1 cellular context compared by ENCODE assay signal in genomic region chr1:206635080-206635982, GRCh38.
TF ChIP-seq lines count a peak whose summit lies in the region.

TSS of gene DYRK3 (plus strand) at chr1:206635536. CDS start at chr1:206635704, 168 bp downstream.

TF ChIP-seq in K562, 482 proteins besides CTCF, POLR2A, EP300 and RAD21 (continued from another document and continues in another):
- peak; percentile 99 for TF ChIP-seq ARID4B (CRISPR knock-in tag; IDR thresholded peaks at IDR 0.05)
- TF ChIP-seq ZNF184 (CRISPR knock-in tag; IDR thresholded peaks at IDR 0.05) = no peak
- TF ChIP-seq, protein P1, sequence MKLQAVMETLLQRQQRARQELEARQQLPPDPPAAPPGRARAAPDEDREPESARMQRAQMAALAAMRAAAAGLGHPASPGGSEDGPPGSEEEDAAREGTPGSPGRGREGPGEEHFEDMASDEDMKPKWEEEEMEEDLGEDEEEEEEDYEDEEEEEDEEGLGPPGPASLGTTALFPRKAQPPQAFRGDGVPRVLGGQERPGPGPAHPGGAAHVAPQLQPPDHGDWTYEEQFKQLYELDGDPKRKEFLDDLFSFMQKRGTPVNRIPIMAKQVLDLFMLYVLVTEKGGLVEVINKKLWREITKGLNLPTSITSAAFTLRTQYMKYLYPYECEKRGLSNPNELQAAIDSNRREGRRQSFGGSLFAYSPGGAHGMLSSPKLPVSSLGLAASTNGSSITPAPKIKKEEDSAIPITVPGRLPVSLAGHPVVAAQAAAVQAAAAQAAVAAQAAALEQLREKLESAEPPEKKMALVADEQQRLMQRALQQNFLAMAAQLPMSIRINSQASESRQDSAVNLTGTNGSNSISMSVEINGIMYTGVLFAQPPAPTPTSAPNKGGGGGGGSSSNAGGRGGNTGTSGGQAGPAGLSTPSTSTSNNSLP (IDR thresholded peaks at IDR 0.05; ENCODE audit: borderline replicate concordance, low read depth, low read length) = no peak
- TF ChIP-seq NFIC (IDR thresholded peaks at IDR 0.05) = peak; percentile 52
- no peak for TF ChIP-seq SMARCA5 (IDR thresholded peaks at IDR 0.05)
- peak; percentile 92 for TF ChIP-seq POLR2B (IDR thresholded peaks at IDR 0.05; ENCODE audit: low read depth, partially characterized antibody)
- no peak for TF ChIP-seq ZNF444 (CRISPR knock-in tag; IDR thresholded peaks at IDR 0.05)
- peak; percentile 96 for TF ChIP-seq HMGN3 (IDR thresholded peaks at IDR 0.05; ENCODE audit: borderline replicate concordance, extremely low read depth, insufficient read length, low read depth, low read length)
- no peak for TF ChIP-seq NR2C1 (IDR thresholded peaks at IDR 0.05)
- TF ChIP-seq NR2C1 (tag; IDR thresholded peaks at IDR 0.05) = no peak
- no peak for TF ChIP-seq JUNB (CRISPR knock-in tag; conservative IDR thresholded peaks at IDR 0.05)
- TF ChIP-seq SREBF2 (CRISPR knock-in tag; IDR thresholded peaks at IDR 0.05) = no peak
- peak; percentile 38 for TF ChIP-seq TEAD4 (IDR thresholded peaks at IDR 0.05; ENCODE audit: low read length)
- peak; percentile 20; the same call in 1 of the 2 replicates for TF ChIP-seq TEAD4 (CRISPR knock-in tag; IDR thresholded peaks at IDR 0.05; ENCODE audit: borderline replicate concordance)
- TF ChIP-seq, protein P2, sequence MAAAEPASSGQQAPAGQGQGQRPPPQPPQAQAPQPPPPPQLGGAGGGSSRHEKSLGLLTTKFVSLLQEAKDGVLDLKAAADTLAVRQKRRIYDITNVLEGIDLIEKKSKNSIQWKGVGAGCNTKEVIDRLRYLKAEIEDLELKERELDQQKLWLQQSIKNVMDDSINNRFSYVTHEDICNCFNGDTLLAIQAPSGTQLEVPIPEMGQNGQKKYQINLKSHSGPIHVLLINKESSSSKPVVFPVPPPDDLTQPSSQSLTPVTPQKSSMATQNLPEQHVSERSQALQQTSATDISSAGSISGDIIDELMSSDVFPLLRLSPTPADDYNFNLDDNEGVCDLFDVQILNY (CRISPR knock-in tag; IDR thresholded peaks at IDR 0.05) = peak; percentile 60; the same call in 1 of the 2 replicates
- no peak for TF ChIP-seq NCOA4 (IDR thresholded peaks at IDR 0.05; ENCODE audit: partially characterized antibody)
- no peak for TF ChIP-seq MEF2A (IDR thresholded peaks at IDR 0.05; ENCODE audit: control insufficient read depth, low read depth, low read length)
- TF ChIP-seq ZBTB40 (IDR thresholded peaks at IDR 0.05) = peak; percentile 4; the same call in 1 of the 2 replicates
- TF ChIP-seq ZBTB40 (CRISPR knock-in tag; IDR thresholded peaks at IDR 0.05) = no peak
- 0 out of 2 replicates have a peak, but pooled peaks have one; percentile 64 for TF ChIP-seq RBM14 (IDR thresholded peaks at IDR 0.05; ENCODE audit: borderline replicate concordance, insufficient read depth, low read depth, low read length)
- no peak for TF ChIP-seq ZNF668 (CRISPR knock-in tag; IDR thresholded peaks at IDR 0.05)
- no peak for TF ChIP-seq ZNF518B (CRISPR knock-in tag; IDR thresholded peaks at IDR 0.05)
- TF ChIP-seq NCOA6 (IDR thresholded peaks at IDR 0.05) = peak; percentile 52; the same call in 1 of the 2 replicates
- no peak for TF ChIP-seq PHB2 (IDR thresholded peaks at IDR 0.05; ENCODE audit: low read depth)
- TF ChIP-seq ZZZ3 (IDR thresholded peaks at IDR 0.05) = no peak
- TF ChIP-seq ZNF695 (CRISPR knock-in tag; IDR thresholded peaks at IDR 0.05) = no peak
- peak; percentile 80 for TF ChIP-seq NR1H2 (CRISPR knock-in tag; IDR thresholded peaks at IDR 0.05)
- 0 out of 2 replicates have a peak, but pooled peaks have one; percentile 13 for TF ChIP-seq GTF2E2 (tag; IDR thresholded peaks at IDR 0.05)
- TF ChIP-seq SMARCC2 (IDR thresholded peaks at IDR 0.05; ENCODE audit: low read depth) = no peak
- TF ChIP-seq WHSC1 (IDR thresholded peaks at IDR 0.05; ENCODE audit: low read length) = no peak
- TF ChIP-seq, protein P3, sequence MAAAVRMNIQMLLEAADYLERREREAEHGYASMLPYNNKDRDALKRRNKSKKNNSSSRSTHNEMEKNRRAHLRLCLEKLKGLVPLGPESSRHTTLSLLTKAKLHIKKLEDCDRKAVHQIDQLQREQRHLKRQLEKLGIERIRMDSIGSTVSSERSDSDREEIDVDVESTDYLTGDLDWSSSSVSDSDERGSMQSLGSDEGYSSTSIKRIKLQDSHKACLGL (CRISPR knock-in tag; IDR thresholded peaks at IDR 0.05; ENCODE audit: borderline replicate concordance, poor library complexity, severe bottlenecking) = peak; percentile 38
- TF ChIP-seq, protein P4, sequence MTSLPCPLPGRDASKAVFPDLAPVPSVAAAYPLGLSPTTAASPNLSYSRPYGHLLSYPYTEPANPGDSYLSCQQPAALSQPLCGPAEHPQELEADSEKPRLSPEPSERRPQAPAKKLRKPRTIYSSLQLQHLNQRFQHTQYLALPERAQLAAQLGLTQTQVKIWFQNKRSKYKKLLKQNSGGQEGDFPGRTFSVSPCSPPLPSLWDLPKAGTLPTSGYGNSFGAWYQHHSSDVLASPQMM (CRISPR knock-in tag; IDR thresholded peaks at IDR 0.05) = no peak
- peak; percentile 52; the same call in 1 of the 2 replicates for TF ChIP-seq MBD2 (IDR thresholded peaks at IDR 0.05; ENCODE audit: borderline replicate concordance, low read depth)
- no peak for TF ChIP-seq DIDO1 (tag; IDR thresholded peaks at IDR 0.05; ENCODE audit: low read depth)
- TF ChIP-seq, protein P5, sequence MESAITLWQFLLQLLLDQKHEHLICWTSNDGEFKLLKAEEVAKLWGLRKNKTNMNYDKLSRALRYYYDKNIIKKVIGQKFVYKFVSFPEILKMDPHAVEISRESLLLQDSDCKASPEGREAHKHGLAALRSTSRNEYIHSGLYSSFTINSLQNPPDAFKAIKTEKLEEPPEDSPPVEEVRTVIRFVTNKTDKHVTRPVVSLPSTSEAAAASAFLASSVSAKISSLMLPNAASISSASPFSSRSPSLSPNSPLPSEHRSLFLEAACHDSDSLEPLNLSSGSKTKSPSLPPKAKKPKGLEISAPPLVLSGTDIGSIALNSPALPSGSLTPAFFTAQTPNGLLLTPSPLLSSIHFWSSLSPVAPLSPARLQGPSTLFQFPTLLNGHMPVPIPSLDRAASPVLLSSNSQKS (CRISPR knock-in tag; IDR thresholded peaks at IDR 0.05) = 0 out of 2 replicates have a peak, but pooled peaks have one; percentile 58
- TF ChIP-seq NELFE (IDR thresholded peaks at IDR 0.05; ENCODE audit: insufficient read depth, insufficient read length) = no peak
- TF ChIP-seq, protein P6, sequence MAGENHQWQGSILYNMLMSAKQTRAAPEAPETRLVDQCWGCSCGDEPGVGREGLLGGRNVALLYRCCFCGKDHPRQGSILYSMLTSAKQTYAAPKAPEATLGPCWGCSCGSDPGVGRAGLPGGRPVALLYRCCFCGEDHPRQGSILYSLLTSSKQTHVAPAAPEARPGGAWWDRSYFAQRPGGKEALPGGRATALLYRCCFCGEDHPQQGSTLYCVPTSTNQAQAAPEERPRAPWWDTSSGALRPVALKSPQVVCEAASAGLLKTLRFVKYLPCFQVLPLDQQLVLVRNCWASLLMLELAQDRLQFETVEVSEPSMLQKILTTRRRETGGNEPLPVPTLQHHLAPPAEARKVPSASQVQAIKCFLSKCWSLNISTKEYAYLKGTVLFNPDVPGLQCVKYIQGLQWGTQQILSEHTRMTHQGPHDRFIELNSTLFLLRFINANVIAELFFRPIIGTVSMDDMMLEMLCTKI (IDR thresholded peaks at IDR 0.05; ENCODE audit: partially characterized antibody) = no peak
